ENCODE assay signal across 9 cellular contexts in the genomic region with DNA sequence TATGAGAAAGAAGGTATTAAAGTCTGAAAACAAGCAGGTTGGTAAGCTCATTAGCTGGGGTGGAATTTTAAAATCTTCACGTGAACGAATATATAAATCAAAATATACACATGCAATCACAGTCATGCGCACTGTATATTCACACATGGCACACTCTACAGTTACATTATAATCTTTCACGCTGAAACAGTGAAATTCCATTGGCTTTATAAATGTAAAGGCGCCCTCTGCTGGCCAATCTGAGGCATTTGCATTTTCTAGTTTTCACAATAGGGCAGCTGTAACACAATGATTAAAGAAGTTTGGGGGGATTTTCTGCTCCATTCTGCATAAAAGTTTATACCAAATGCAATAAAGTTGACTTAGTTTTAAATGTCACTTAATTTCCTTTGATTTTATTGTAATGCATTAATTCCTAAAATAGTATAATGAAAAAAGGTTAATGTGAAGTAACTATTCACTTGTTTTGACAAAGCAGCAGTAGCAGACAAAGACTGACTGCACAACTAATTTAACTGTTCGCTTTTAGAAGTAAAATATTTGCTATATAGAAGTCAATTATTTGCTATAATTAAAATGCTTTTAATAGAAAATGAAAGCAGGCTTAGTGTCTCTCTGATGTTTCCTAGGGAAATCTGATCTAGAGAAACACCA. TPM values are rescaled to one million over a fixed set of nuclear protein-coding genes. Genes with fewer than 3 reads are reported as not detected.
DNase-seq lines count a peak whose midpoint lies in the region; ATAC-seq and TF ChIP-seq lines count a peak whose summit lies in the region.
"Had no signal": no experiment of that assay in that cellular context is flagged by ENCODE, and none has a peak within 500 bp of the region (broad histone marks: within the 10 kb centered on the region; RNA-seq: fewer than 3 reads in every experiment).

No MANE protein-coding gene starts in this region.

- no TSS peak for BruUV-seq in Panc1 (replicated peaks; lab: Mats Ljungman, UMichigan)

- ATAC-seq in GM21447 (IDR thresholded peaks at IDR 0.05; ENCODE audit: unreplicated experiment): peak; percentile 76
- peak; percentile 87 for ATAC-seq in Panc1
- peak in 3 of 4 donors; percentile 53 to 73 (median 53) for ATAC-seq in psoas muscle
- no peak for ATAC-seq in HG03460 (IDR thresholded peaks at IDR 0.05; ENCODE audit: unreplicated experiment)

- peak; percentile 59 for TF ChIP-seq RAD21 in Ishikawa (IDR thresholded peaks at IDR 0.05; ENCODE audit: low read depth)

- H3K4me1 Mint-ChIP-seq in activated T-helper 2 cell treated with anti-CD3 and anti-CD28 coated beads, Interferon-gamma antibody, Interleukin-2, Interleukin-4, amounts not matched to agents 10 μg/mL and 5 μg/mL and 100 μg/mL, durations not matched to agents 14 hours and 24 hours and 36 hours (ENCODE audit: low read depth): peaks cover 1% of the 10 kb centered on the region

- TF ChIP-seq CTCF in Panc1 (IDR thresholded peaks at IDR 0.05) (peak; percentile 82; the same call in 1 of the 2 replicates), psoas muscle (IDR thresholded peaks at IDR 0.05) (peak; percentile 81)

- in situ Hi-C loops in Panc1 (cut with HindIII; ENCODE audit: low pct_unique_long_range_greater_than_20kb, low sequenced_read_pairs): no loop called here

- no peak overlapping the region for H3K27ac Mint-ChIP-seq in activated T-helper 2 cell treated with anti-CD3 and anti-CD28 coated beads, Interferon-gamma antibody, Interleukin-2, Interleukin-4, amounts not matched to agents 10 μg/mL and 5 μg/mL and 100 μg/mL, durations not matched to agents 14 hours and 24 hours and 36 hours

- H3K4me3 Mint-ChIP-seq in activated T-helper 2 cell treated with anti-CD3 and anti-CD28 coated beads, Interferon-gamma antibody, Interleukin-2, Interleukin-4, amounts not matched to agents 10 μg/mL and 5 μg/mL and 100 μg/mL, durations not matched to agents 14 hours and 24 hours and 36 hours (ENCODE audit: low read depth): no peak overlapping the region

- TF ChIP-seq EP300 in Ishikawa (IDR thresholded peaks at IDR 0.05; ENCODE audit: borderline replicate concordance): no peak

- peaks cover 4% of the 10 kb centered on the region for H3K36me3 Mint-ChIP-seq in activated T-helper 2 cell treated with anti-CD3 and anti-CD28 coated beads, Interferon-gamma antibody, Interleukin-2, Interleukin-4, amounts not matched to agents 10 μg/mL and 5 μg/mL and 100 μg/mL, durations not matched to agents 14 hours and 24 hours and 36 hours (ENCODE audit: low read depth)

- H3K27ac ChIP-seq in Panc1 (ENCODE audit: low read length): no peak overlapping the region
- H3K27ac ChIP-seq in psoas muscle: no peak overlapping the region

- H3K4me1 ChIP-seq in Panc1 (ENCODE audit: control insufficient read depth, insufficient read depth, low read length): no peaks in the 10 kb centered on the region
- H3K4me1 ChIP-seq in psoas muscle: peaks cover 5% of the 10 kb centered on the region

- H3K36me3 ChIP-seq in Panc1 (ENCODE audit: control insufficient read depth, insufficient read depth, low read length) (no peaks in the 10 kb centered on the region), psoas muscle (ENCODE audit: insufficient read depth in 1 of 2, low read depth in 1 of 2) (no peaks in the 10 kb centered on the region)

- POLR2A ChIA-PET in Panc1 (lab: Charles Lee): no interaction called here

- DNase-seq in DMS 273 treated with DMSO at 0.1 percent for 48 hours (lab: John Stamatoyannopoulos, UW) (peak; percentile 65), Panc1 (ENCODE audit: low read depth, low spot score) (no peak), germinal center (ENCODE audit: low spot score) (peak; percentile 14), psoas muscle (peak in 1 of 2 donors; percentile 19)
- DNase-seq in activated T-helper 2 cell treated with anti-CD3 and anti-CD28 coated beads, Interferon-gamma antibody, Interleukin-2, Interleukin-4, amounts not matched to agents 10 μg/mL and 5 μg/mL and 100 μg/mL, durations not matched to agents 14 hours and 24 hours and 36 hours (ENCODE audit: low spot score): peak; percentile 27

- H3K9me3 Mint-ChIP-seq in activated T-helper 2 cell treated with anti-CD3 and anti-CD28 coated beads, Interferon-gamma antibody, Interleukin-2, Interleukin-4, amounts not matched to agents 10 μg/mL and 5 μg/mL and 100 μg/mL, durations not matched to agents 14 hours and 24 hours and 36 hours: no peaks in the 10 kb centered on the region

- WGBS in psoas muscle, 3 donors: 8 to 13% (median 10%) methylated on average over 6 of the region's 6 CpGs

- CTCF ChIA-PET in Panc1 (lab: Charles Lee): interaction anchor here (0.7 to 0.8 kb wide), 2 partner anchors 780 to 889 kb away, joined by 3 read pairs; no protein-coding TSS in a partner anchor

- H3K27me3 Mint-ChIP-seq in activated T-helper 2 cell treated with anti-CD3 and anti-CD28 coated beads, Interferon-gamma antibody, Interleukin-2, Interleukin-4, amounts not matched to agents 10 μg/mL and 5 μg/mL and 100 μg/mL, durations not matched to agents 14 hours and 24 hours and 36 hours (ENCODE audit: low read depth): no peaks in the 10 kb centered on the region

- H3K9me3 ChIP-seq in Panc1 (ENCODE audit: control insufficient read depth, insufficient read depth, low read depth, low read length) (no peaks in the 10 kb centered on the region), psoas muscle (no peaks in the 10 kb centered on the region)

- no peaks in the 10 kb centered on the region for H3K27me3 ChIP-seq in Panc1 (ENCODE audit: control insufficient read depth, insufficient read depth, low read length)
- no peaks in the 10 kb centered on the region for H3K27me3 ChIP-seq in psoas muscle (ENCODE audit: insufficient read depth in 3 of 3, low read length in 2 of 3)

- H3K4me3 ChIP-seq in Panc1 (ENCODE audit: low read depth in 2 of 2, low read length in 2 of 2) (no peak overlapping the region), psoas muscle (no peak overlapping the region)

- intact Hi-C loops in Panc1 (cut with micrococcal nuclease; ENCODE audit: unreplicated experiment): no loop called here
- intact Hi-C loops in activated T-helper 2 cell treated with anti-CD3 and anti-CD28 coated beads, Interferon-gamma antibody, Interleukin-2, Interleukin-4, amounts not matched to agents 10 μg/mL and 5 μg/mL and 100 μg/mL, durations not matched to agents 14 hours and 24 hours and 36 hours (cut with micrococcal nuclease): loop anchor here (1.0 kb wide), 1 partner anchor 12 kb away; no protein-coding TSS in a partner anchor
- intact Hi-C loops in psoas muscle (cut with DNase I): no loop called here

TF ChIP-seq in Ishikawa, 13 proteins besides CTCF, POLR2A, EP300 and RAD21 (continues in another document):
- TF ChIP-seq ZBTB7A (IDR thresholded peaks at IDR 0.05; ENCODE audit: low read depth) (no peak), YY1 (IDR thresholded peaks at IDR 0.05; ENCODE audit: low read depth) (no peak), TAF1 (IDR thresholded peaks at IDR 0.05; ENCODE audit: low read depth) (no peak), NFIC (IDR thresholded peaks at IDR 0.05) (no peak), REST (IDR thresholded peaks at IDR 0.05; ENCODE audit: low read depth) (no peak), TCF12 (IDR thresholded peaks at IDR 0.05; ENCODE audit: low read depth) (no peak), EGR1 (IDR thresholded peaks at IDR 0.05) (no peak), CREB1 (IDR thresholded peaks at IDR 0.05; ENCODE audit: low read depth) (no peak), FOXM1 (IDR thresholded peaks at IDR 0.05; ENCODE audit: borderline replicate concordance, low read depth) (no peak)

RNA-seq across cellular contexts. Expression of gene IFIH1, which starts 17.2 kb away (rescaled TPM):
- total RNA-seq in Panc1 (2021; ENCODE audit: unreplicated experiment): 15.4 TPM
- 5.7 TPM for polyA plus RNA-seq in Panc1 (2012; ENCODE audit: insufficient read length)
- total RNA-seq in activated T-helper 2 cell treated with anti-CD3 and anti-CD28 coated beads, Interferon-gamma antibody, Interleukin-2, Interleukin-4, amounts not matched to agents 10 μg/mL and 5 μg/mL and 100 μg/mL, durations not matched to agents 14 hours and 24 hours and 36 hours: 14.5 and 16.1 TPM in 2 replicates
- total RNA-seq in psoas muscle: 1 to 10 TPM; 1.3 to 3.6 (median 2.6) TPM
- polyA plus RNA-seq in psoas muscle: 1 to 10 TPM in 2 of 3 donors, under 1 TPM in 1; 0.98 to 1.8 (median 1.5) TPM

RNA-seq across cellular contexts. Expression of gene GCA, which starts 42.7 kb away (rescaled TPM):
- total RNA-seq in Panc1 (2021; ENCODE audit: unreplicated experiment): 21.3 TPM
- 21.4 TPM for polyA plus RNA-seq in Panc1 (2012; ENCODE audit: insufficient read length)
- total RNA-seq in activated T-helper 2 cell treated with anti-CD3 and anti-CD28 coated beads, Interferon-gamma antibody, Interleukin-2, Interleukin-4, amounts not matched to agents 10 μg/mL and 5 μg/mL and 100 μg/mL, durations not matched to agents 14 hours and 24 hours and 36 hours: 11.2 and 11.7 TPM in 2 replicates
- 1 to 10 TPM; 3.6 to 5.2 (median 4.4) TPM for total RNA-seq in psoas muscle
- 1 to 10 TPM; 1.6 to 3.6 (median 2.4) TPM for polyA plus RNA-seq in psoas muscle

RNA-seq across cellular contexts. Expression of gene FAP, which starts 58.0 kb away (rescaled TPM):
- total RNA-seq in Panc1 (2021; ENCODE audit: unreplicated experiment) (not detected), psoas muscle (1 to 10 TPM; 1.6 to 7.5 (median 3.2) TPM)
- polyA plus RNA-seq in Panc1 (2012; ENCODE audit: insufficient read length): not detected
- not detected in 2 replicates for total RNA-seq in activated T-helper 2 cell treated with anti-CD3 and anti-CD28 coated beads, Interferon-gamma antibody, Interleukin-2, Interleukin-4, amounts not matched to agents 10 μg/mL and 5 μg/mL and 100 μg/mL, durations not matched to agents 14 hours and 24 hours and 36 hours
- 1 to 10 TPM in 2 of 3 donors, under 1 TPM in 1; 0.96 to 1.6 (median 1.3) TPM for polyA plus RNA-seq in psoas muscle
- total RNA-seq: activated CD8-positive, alpha-beta memory T cell treated with anti-CD3 and anti-CD28 coated beads for 36 hours had no signal
